In genomic region chr4:155342142-155342541, GRCh38 we compare ENCODE assay signal across 15 cellular contexts. TPM values are rescaled to one million over a fixed set of nuclear protein-coding genes. Genes with fewer than 3 reads are reported as not detected.
DNase-seq lines count a peak whose midpoint lies in the region; ATAC-seq, FAIRE-seq and TF ChIP-seq lines count a peak whose summit lies in the region.
"Had no signal": no experiment of that assay in that cellular context is flagged by ENCODE, and none has a peak within 500 bp of the region (broad histone marks: within the 10 kb centered on the region; RNA-seq: fewer than 3 reads in every experiment).

No MANE protein-coding gene starts in this region.

- H4K20me1 ChIP-seq in astrocyte (ENCODE audit: insufficient read depth, low read length) = no peaks in the 10 kb centered on the region

- WGBS in A549 (ENCODE audit: missing lambda C conversion rate) = 5% methylated on average over 1 of the region's 1 CpG

- H3K36me3 ChIP-seq in astrocyte (ENCODE audit: insufficient read depth, low read length) = peaks cover 5% of the 10 kb centered on the region
- H3K36me3 ChIP-seq: ovary had no signal

- FAIRE-seq in A549 (lab: Jason Lieb, UNC) (no peak), astrocyte (lab: Jason Lieb, UNC) (no peak)
- FAIRE-seq: colon, D721Med had no signal

- peaks cover 6% of the 10 kb centered on the region; the same call in 1 of the 2 replicates for H3K4me1 Mint-ChIP-seq in HFFc6 (ENCODE audit: low read depth)
- no peaks in the 10 kb centered on the region for H3K4me1 Mint-ChIP-seq in astrocyte (ENCODE audit: low read depth, unreplicated experiment)
- H3K4me1 Mint-ChIP-seq in type B pancreatic cell (ENCODE audit: unreplicated experiment) = no peaks in the 10 kb centered on the region
- H3K4me1 Mint-ChIP-seq: activated B cell treated with CpG ODN at 0.5 μM for 24 hours had no signal

- H3K4me3 ChIP-seq in A549 = 0 out of 3 replicates have a peak overlapping the region, but pooled peaks have one; percentile 9
- H3K4me3 ChIP-seq in astrocyte (ENCODE audit: insufficient read depth, low read depth, low read length) = no peak overlapping the region
- H3K4me3 ChIP-seq: esophagus squamous epithelium, ovary had no signal

- H3K4me1 ChIP-seq in A549 (peaks cover 45% of the 10 kb centered on the region), astrocyte (ENCODE audit: insufficient read depth, low read length) (no peaks in the 10 kb centered on the region), foreskin keratinocyte (no peaks in the 10 kb centered on the region)
- H3K4me1 ChIP-seq: esophagus squamous epithelium had no signal

- no peaks in the 10 kb centered on the region for H3K79me2 ChIP-seq in astrocyte (ENCODE audit: insufficient read depth, low read length)

- POLR2A ChIA-PET in A549 (lab: Yijun Ruan, JAX) = no interaction called here

- no peak for TF ChIP-seq EP300 in A549 (IDR thresholded peaks at IDR 0.05)

- H3K4me3 Mint-ChIP-seq in HFFc6 (no peak overlapping the region), astrocyte (ENCODE audit: unreplicated experiment) (no peak overlapping the region), type B pancreatic cell (no peak overlapping the region)
- H3K4me3 Mint-ChIP-seq: activated B cell treated with CpG ODN at 0.5 μM for 24 hours had no signal

- H2AFZ ChIP-seq in astrocyte (ENCODE audit: low read depth, low read length) = no peak overlapping the region

- H3K9ac ChIP-seq in astrocyte (ENCODE audit: low read length) = no peak overlapping the region

- H3K9me3 ChIP-seq in A549 (peaks cover 14% of the 10 kb centered on the region; the same call in 2 of the 3 replicates), astrocyte (ENCODE audit: insufficient read depth, low read depth, low read length) (no peaks in the 10 kb centered on the region)
- H3K9me3 ChIP-seq: ovary had no signal

- DNase-seq in A549 (ENCODE audit: low read depth in 1 of 2, low spot score in 1 of 2) (peak; percentile 18 to 52), HFFc6 (peak; percentile 22), astrocyte (ENCODE audit: low read depth) (peak; percentile 40), foreskin keratinocyte (peak; percentile 40 to 77), ACHN (no peak), type B pancreatic cell (ENCODE audit: extremely low spot score, unreplicated experiment) (no peak)
- DNase-seq: activated B cell treated with CpG ODN at 0.5 μM for 24 hours; activated naive CD4-positive, alpha-beta T cell treated with anti-CD3 and anti-CD28 coated beads, Interleukin-2, amount 50 U/mL, for 16 hours; esophagus squamous epithelium; MV-4-11; ovary had no signal

- H3K27ac Mint-ChIP-seq in HFFc6 (no peak overlapping the region), astrocyte (ENCODE audit: unreplicated experiment) (no peak overlapping the region), type B pancreatic cell (no peak overlapping the region)
- H3K27ac Mint-ChIP-seq: activated B cell treated with CpG ODN at 0.5 μM for 24 hours had no signal

- H3K27me3 Mint-ChIP-seq in HFFc6 (ENCODE audit: insufficient read depth) (peaks cover 3% of the 10 kb centered on the region; the same call in 1 of the 2 replicates), astrocyte (ENCODE audit: low read depth, unreplicated experiment) (no peaks in the 10 kb centered on the region), type B pancreatic cell (no peaks in the 10 kb centered on the region)
- H3K27me3 Mint-ChIP-seq: activated B cell treated with CpG ODN at 0.5 μM for 24 hours had no signal

- H3K4me2 ChIP-seq in A549 (peak overlapping the region; percentile 78), astrocyte (ENCODE audit: low read length) (no peak overlapping the region)

- H3K27me3 ChIP-seq in astrocyte (ENCODE audit: insufficient read depth, low read length) (no peaks in the 10 kb centered on the region), foreskin keratinocyte (no peaks in the 10 kb centered on the region)
- H3K27me3 ChIP-seq: esophagus squamous epithelium, ovary had no signal

- peak overlapping the region; percentile 46 to 78; a peak in 5 of 6 replicates for H3K27ac ChIP-seq in A549
- H3K27ac ChIP-seq in astrocyte (ENCODE audit: low read depth, low read length) = no peak overlapping the region
- H3K27ac ChIP-seq in foreskin keratinocyte = no peak overlapping the region
- H3K27ac ChIP-seq: esophagus squamous epithelium, ovary had no signal

- ATAC-seq in A549 (peak; percentile 59 to 61; a peak in 3 of 6 replicates), foreskin keratinocyte (peak; percentile 99), GM18867 (IDR thresholded peaks at IDR 0.05; ENCODE audit: unreplicated experiment) (no peak), GM21381 (IDR thresholded peaks at IDR 0.05; ENCODE audit: unreplicated experiment) (no peak)

- no peak for TF ChIP-seq POLR2A in A549 (IDR thresholded peaks at IDR 0.05; ENCODE audit: low read length)

- H3K9me3 Mint-ChIP-seq in HFFc6 = no peaks in the 10 kb centered on the region
- H3K9me3 Mint-ChIP-seq in astrocyte (ENCODE audit: unreplicated experiment) = no peaks in the 10 kb centered on the region
- peaks cover 7% of the 10 kb centered on the region for H3K9me3 Mint-ChIP-seq in type B pancreatic cell

- H3K36me3 Mint-ChIP-seq in HFFc6 (ENCODE audit: low read depth) (no peaks in the 10 kb centered on the region), astrocyte (ENCODE audit: low read depth, unreplicated experiment) (no peaks in the 10 kb centered on the region), type B pancreatic cell (peaks cover 6% of the 10 kb centered on the region)

- in situ Hi-C loops in ACHN (cut with HindIII; ENCODE audit: low pct_ligation_motif_present, low pct_unique_long_range_greater_than_20kb, low sequenced_read_pairs) = no loop called here

- TF ChIP-seq CTCF in A549 (IDR thresholded peaks at IDR 0.05) (no peak), HFFc6 (IDR thresholded peaks at IDR 0.05) (no peak), astrocyte (IDR thresholded peaks at IDR 0.05; ENCODE audit: insufficient read depth, low read depth, low read length) (no peak), foreskin keratinocyte (conservative IDR thresholded peaks at IDR 0.05) (no peak), type B pancreatic cell (conservative IDR thresholded peaks at IDR 0.05) (no peak)

- CTCF ChIA-PET in A549 (lab: Yijun Ruan, JAX) = no interaction called here

- no peak for TF ChIP-seq RAD21 in A549 (conservative IDR thresholded peaks at IDR 0.05 in 1 of 2, IDR thresholded peaks at IDR 0.05 in 1 of 2)

TF ChIP-seq in A549, 52 proteins besides CTCF, POLR2A, EP300 and RAD21:
- TF ChIP-seq JUNB (IDR thresholded peaks at IDR 0.05) (peak; percentile 82), ATOH8 (CRISPR knock-in tag; IDR thresholded peaks at IDR 0.05; ENCODE audit: low read depth) (no peak), HDAC2 (IDR thresholded peaks at IDR 0.05) (no peak), MAZ (IDR thresholded peaks at IDR 0.05; ENCODE audit: borderline replicate concordance, low read depth, low read length) (no peak), MAX (IDR thresholded peaks at IDR 0.05) (no peak), GATA3 (IDR thresholded peaks at IDR 0.05; ENCODE audit: borderline replicate concordance) (peak; percentile 49; the same call in 1 of the 2 replicates), CEBPB (IDR thresholded peaks at IDR 0.05) (peak in 1 of 2 experiments; percentile 33; a peak in 1 of 4 replicates), SMC3 (IDR thresholded peaks at IDR 0.05) (no peak), NPAS2 (CRISPR knock-in tag; IDR thresholded peaks at IDR 0.05; ENCODE audit: borderline replicate concordance) (no peak), PBX3 (IDR thresholded peaks at IDR 0.05) (no peak), FOSL2 (IDR thresholded peaks at IDR 0.05) (peak; percentile 78), FOSL2 (CRISPR knock-in tag; IDR thresholded peaks at IDR 0.05) (peak; percentile 94)

RNA-seq across cellular contexts. Expression of gene MAP9, which starts 34.6 kb away (rescaled TPM):
- polyA plus RNA-seq in A549 (2011; rRNA removed) (11.4 and 18.1 TPM in 2 replicates), A549 (2017; fragmentation: RNase III; extraction: RNeasy Plus Mini Kit Qiagen cat#74134 plus additional on column Dnase treatment) (8.2 to 8.8 TPM (median 8.7 TPM) in 3 replicates), foreskin keratinocyte (5.2 and 5.4 TPM in 2 replicates)
- 1.6 and 1.7 TPM in 2 replicates for polyA plus RNA-seq in A549 (2012; cell fraction: cytosol; rRNA removed)
- polyA plus RNA-seq in A549 (2012; cell fraction: nucleus; rRNA removed) = 1.8 and 2.2 TPM in 2 replicates
- polyA minus RNA-seq in A549 (2011; rRNA and poly(A)+ RNA removed) = 2.9 and 3.6 TPM in 2 replicates
- 10 to 100 TPM in 2 of 6 experiments, 1 to 10 TPM in 4; 5.9 to 12.1 (median 7.0) TPM for total RNA-seq in HFFc6 (2021; fragmentation: NEBNext Ultra II Directional; extraction: Animal tissue kit (Norgen Biotek cat#: 25700))
- total RNA-seq in astrocyte (21.0 and 22.9 TPM in 2 replicates), foreskin keratinocyte (12.0 and 12.3 TPM in 2 replicates), type B pancreatic cell (ENCODE audit: low replicate concordance) (16.8 and 22.1 TPM in 2 replicates)

Comparison
In these comparisons a context has a peak if more than half of its experiments do, and no peak if none do; other contexts are left out.
1. ATAC-seq: peak in A549 (2 of 2) and foreskin keratinocyte (single experiment); none in GM18867 (single experiment) and GM21381 (single experiment).
2. DNase-seq: peak in A549 (2 of 2), HFFc6 (single experiment), astrocyte (single experiment) and foreskin keratinocyte (2 of 2); none in ACHN (single experiment) and type B pancreatic cell (single experiment).
3. H3K27ac ChIP-seq: peak in A549 (2 of 2); none in astrocyte (single experiment) and foreskin keratinocyte (single experiment).